In genomic region chr11:33802414-33802950, GRCh38 we compare ENCODE assay signal across 8 cellular contexts. TPM values are rescaled to one million over a fixed set of nuclear protein-coding genes. Genes with fewer than 3 reads are reported as not detected.
DNase-seq lines count a peak whose midpoint lies in the region; ATAC-seq, FAIRE-seq and TF ChIP-seq lines count a peak whose summit lies in the region.

No MANE protein-coding gene starts in this region.

- CTCF ChIA-PET in HepG2 (lab: Yijun Ruan, JAX; ENCODE audit: low intra/inter-chr PET ratio, low total read pairs) (no interaction called here), RWPE1 (lab: Yijun Ruan, JAX) (interaction anchor here (0.6 to 1.0 kb wide), 3 partner anchors 27 to 929 kb away, joined by 3 to 4 read pairs (median 3); no protein-coding TSS in a partner anchor)

- ATAC-seq in HepG2 (peak; percentile 93), HG03521 (IDR thresholded peaks at IDR 0.05; ENCODE audit: unreplicated experiment) (no peak)
- no peak for ATAC-seq in stimulated activated naive CD8-positive, alpha-beta T cell treated with anti-CD3 and anti-CD28 coated beads, Interleukin-15, Interleukin-2, amounts not matched to agents 100 U/mL and 50 U/mL, for 24 hours

- H4K20me1 ChIP-seq in DOHH2 (ENCODE audit: control insufficient read depth, insufficient read depth, low read depth, low read length) = no peaks in the 10 kb centered on the region
- H4K20me1 ChIP-seq in HepG2 (ENCODE audit: insufficient read depth, low read length) = no peaks in the 10 kb centered on the region

- H3K4me3 ChIP-seq in DOHH2 (ENCODE audit: low read length) = peak overlapping the region; percentile 11; the same call in 1 of the 2 replicates
- H3K4me3 ChIP-seq in HepG2 (replicated peaks in 1 of 3; ENCODE audit: insufficient read depth in 1 of 3, low read depth in 2 of 3, low read length in 3 of 3) = peak overlapping the region in 1 of 3 experiments; percentile 26; a peak in 1 of 6 replicates

- TF ChIP-seq RAD21 in Ishikawa (IDR thresholded peaks at IDR 0.05; ENCODE audit: low read depth) (no peak), HepG2 (CRISPR knock-in tag; IDR thresholded peaks at IDR 0.05) (no peak)

- H3K27me3 ChIP-seq in DOHH2 (ENCODE audit: control insufficient read depth, low read length) (peaks cover 85% of the 10 kb centered on the region), HepG2 (ENCODE audit: control insufficient read depth in 1 of 2, insufficient read depth in 2 of 2, low read length in 2 of 2) (peaks cover 3 to 29% of the 10 kb centered on the region in 2 experiments; a peak in 4 of 5 replicates)

- H3F3A ChIP-seq in DOHH2 (ENCODE audit: control insufficient read depth, insufficient read depth) = no peaks in the 10 kb centered on the region

- no peaks in the 10 kb centered on the region for H3K79me2 ChIP-seq in DOHH2 (ENCODE audit: control insufficient read depth, low read length)
- no peaks in the 10 kb centered on the region for H3K79me2 ChIP-seq in HepG2 (ENCODE audit: insufficient read depth, low read length)

- BruUV-seq in HepG2 (replicated peaks; lab: Mats Ljungman, UMichigan) = no TSS peak

- H3K9ac ChIP-seq in HepG2 (ENCODE audit: insufficient read depth, low read depth, low read length) = no peak overlapping the region

- DNase-seq in RKO (ENCODE audit: low spot score) = peak; percentile 87
- peak; percentile 64 to 75 for DNase-seq in dermis microvascular lymphatic vessel endothelial cell (ENCODE audit: low read depth in 2 of 2)
- DNase-seq in HepG2 (ENCODE audit: low spot score) = peak; percentile 37
- peak; percentile 22 for DNase-seq in stimulated activated naive CD8-positive, alpha-beta T cell treated with anti-CD3 and anti-CD28 coated beads, Interleukin-15, Interleukin-2, amounts not matched to agents 100 U/mL and 50 U/mL, for 24 hours
- no peak for DNase-seq in RWPE1 (ENCODE audit: low spot score)

- no peak for TF ChIP-seq CTCF in DOHH2 (IDR thresholded peaks at IDR 0.05; ENCODE audit: low read depth, low read length, poor library complexity, severe bottlenecking)
- TF ChIP-seq CTCF in HepG2 (CRISPR knock-in tag; IDR thresholded peaks at IDR 0.05) = no peak
- TF ChIP-seq CTCF in RWPE1 (conservative IDR thresholded peaks at IDR 0.05; ENCODE audit: low read depth) = no peak

- in situ Hi-C loops in HepG2 (cut with HindIII; ENCODE audit: extremely low pct_ligation_motif_present, low pct_unique_long_range_greater_than_20kb) = no loop called here

- POLR2A ChIA-PET in HepG2 (lab: Yijun Ruan, JAX) = no interaction called here
- POLR2A ChIA-PET in RWPE1 (lab: Yijun Ruan, JAX; ENCODE audit: low non-redundant PET) = no interaction called here

- H3K36me3 ChIP-seq in DOHH2 (ENCODE audit: control insufficient read depth, low read length) (no peaks in the 10 kb centered on the region), HepG2 (replicated peaks in 1 of 2; ENCODE audit: control insufficient read depth in 1 of 2, insufficient read depth in 2 of 2, low read length in 2 of 2) (no peaks in the 10 kb centered on the region)

- peak overlapping the region; percentile 35 for H3K4me2 ChIP-seq in DOHH2 (ENCODE audit: low read length)
- peak overlapping the region; percentile 19; the same call in 1 of the 2 replicates for H3K4me2 ChIP-seq in HepG2 (ENCODE audit: low read depth, low read length)

- WGBS in HepG2 (ENCODE audit: low lambda C conversion rate) = 2% methylated on average over 6 of the region's 12 CpGs

- no peak overlapping the region for H2AFZ ChIP-seq in HepG2 (ENCODE audit: low read length)

- TF ChIP-seq EP300 in Ishikawa (IDR thresholded peaks at IDR 0.05; ENCODE audit: borderline replicate concordance) = no peak
- TF ChIP-seq EP300 in HepG2 (IDR thresholded peaks at IDR 0.05; ENCODE audit: low read depth in 2 of 2, low read length in 2 of 2) = no peak
- no peak for TF ChIP-seq EP300 in HepG2 (CRISPR knock-in tag; IDR thresholded peaks at IDR 0.05; ENCODE audit: borderline replicate concordance)

- H3K4me1 ChIP-seq in DOHH2 (ENCODE audit: control insufficient read depth, low read length) (peaks cover 6% of the 10 kb centered on the region), HepG2 (ENCODE audit: insufficient read depth, low read length) (peaks cover 10% of the 10 kb centered on the region)

- no peaks in the 10 kb centered on the region for H3K9me3 ChIP-seq in DOHH2 (ENCODE audit: control insufficient read depth, insufficient read depth, low read length)
- no peaks in the 10 kb centered on the region for H3K9me3 ChIP-seq in HepG2 (ENCODE audit: low read length)

- FAIRE-seq in HepG2 (lab: Jason Lieb, UNC) = no peak

- no peak overlapping the region for H3K27ac ChIP-seq in DOHH2 (ENCODE audit: low read depth, low read length)
- no peak overlapping the region for H3K27ac ChIP-seq in HepG2 (ENCODE audit: extremely low read length, insufficient read depth, low read length)
- no peak overlapping the region for H3K27ac ChIP-seq in RWPE1

- no peaks in the 10 kb centered on the region for H3K9me2 ChIP-seq in DOHH2 (replicated peaks; ENCODE audit: control insufficient read depth, low read length)

- intact Hi-C loops in HepG2 (cut with micrococcal nuclease; ENCODE audit: unreplicated experiment) = no loop called here

- TF ChIP-seq POLR2A in HepG2 (IDR thresholded peaks at IDR 0.05; ENCODE audit: insufficient read depth in 1 of 2, low read depth in 2 of 2, low read length in 2 of 2) = no peak

TF ChIP-seq in Ishikawa, 13 proteins besides CTCF, POLR2A, EP300 and RAD21 (continues in another document):
- TF ChIP-seq ZBTB7A (IDR thresholded peaks at IDR 0.05; ENCODE audit: low read depth) (no peak), EGR1 (IDR thresholded peaks at IDR 0.05) (no peak), FOXM1 (IDR thresholded peaks at IDR 0.05; ENCODE audit: borderline replicate concordance, low read depth) (no peak)

TF ChIP-seq in HepG2, 621 proteins besides CTCF, POLR2A, EP300 and RAD21 (continues in another document):
- TF ChIP-seq ZBED4 (CRISPR knock-in tag; IDR thresholded peaks at IDR 0.05; ENCODE audit: borderline replicate concordance) (no peak), ZNF709 (CRISPR knock-in tag; IDR thresholded peaks at IDR 0.05) (no peak), XRCC5 (optimal IDR thresholded peaks at IDR 0.05; ENCODE audit: low read length) (peak; percentile 57)

RNA-seq across cellular contexts. Expression of gene FBXO3, which starts 28.2 kb away (rescaled TPM):
- 30.6 and 31.1 TPM in 2 replicates for total RNA-seq in dermis microvascular lymphatic vessel endothelial cell
- total RNA-seq in HepG2 (2016; rRNA removed; fragmentation: Illumina TruSeq; extraction: Trizol) = 27.6 and 45.5 TPM in 2 replicates
- 1.4 and 1.6 TPM in 2 replicates for total RNA-seq in HepG2 (2016; cell fraction: cytosol; rRNA removed; fragmentation: Illumina TruSeq; extraction: Trizol; ENCODE audit: low read depth)
- 30.3 and 40.5 TPM in 2 replicates for total RNA-seq in HepG2 (2016; cell fraction: insoluble cytoplasmic fraction; rRNA removed; fragmentation: Illumina TruSeq; extraction: Trizol)
- 3.8 and 4.9 TPM in 2 replicates for total RNA-seq in HepG2 (2016; cell fraction: membrane; rRNA removed; fragmentation: Illumina TruSeq; extraction: Trizol)
- 22.6 and 23.6 TPM in 2 replicates for total RNA-seq in HepG2 (2016; cell fraction: nucleus; rRNA removed; fragmentation: Illumina TruSeq; extraction: Trizol)
- polyA plus RNA-seq in HepG2 (2011; rRNA removed) = 19.3 and 20.4 TPM in 2 replicates
- 9.9 and 15.0 TPM in 2 replicates for polyA plus RNA-seq in HepG2 (2011; cell fraction: cytosol; rRNA removed)
- polyA plus RNA-seq in HepG2 (2011; cell fraction: nucleus; rRNA removed) = 11.9 and 12.7 TPM in 2 replicates
- polyA plus RNA-seq in HepG2 (2012) = 12.8 and 16.4 TPM in 2 replicates
- 0.72 and 0.78 TPM in 2 replicates for polyA plus RNA-seq in HepG2 (2016; cell fraction: cytosol; fragmentation: Illumina TruSeq; extraction: Trizol; ENCODE audit: low read depth)
- polyA plus RNA-seq in HepG2 (2016; cell fraction: insoluble cytoplasmic fraction; fragmentation: Illumina TruSeq; extraction: Trizol; ENCODE audit: low read depth) = 27.2 and 30.5 TPM in 2 replicates
- 2.1 and 2.7 TPM in 2 replicates for polyA plus RNA-seq in HepG2 (2016; cell fraction: membrane; fragmentation: Illumina TruSeq; extraction: Trizol; ENCODE audit: low read depth)
- polyA plus RNA-seq in HepG2 (2016; cell fraction: nucleus; fragmentation: Illumina TruSeq; extraction: Trizol; ENCODE audit: insufficient read depth, low read depth) = 17.1 and 19.7 TPM in 2 replicates
- 10.8 and 29.9 TPM in 2 replicates for polyA minus RNA-seq in HepG2 (2011; rRNA and poly(A)+ RNA removed; ENCODE audit: low replicate concordance)
- 13.7 and 15.9 TPM in 2 replicates for polyA minus RNA-seq in HepG2 (2011; cell fraction: cytosol; rRNA and poly(A)+ RNA removed)
- 24.5 and 33.8 TPM in 2 replicates for polyA minus RNA-seq in HepG2 (2011; cell fraction: nucleus; rRNA and poly(A)+ RNA removed)
